In genomic region chr12:93825926-93826599, GRCh38 we compare ENCODE assay signal across 14 cellular contexts.
DNase-seq lines count a peak whose midpoint lies in the region; ATAC-seq and TF ChIP-seq lines count a peak whose summit lies in the region.
"Had no signal": no experiment of that assay in that cellular context is flagged by ENCODE, and none has a peak within 500 bp of the region (broad histone marks: within the 10 kb centered on the region; RNA-seq: fewer than 3 reads in every experiment).

No MANE protein-coding gene starts in this region.

- no peak overlapping the region for H3K4ac ChIP-seq in mesenchymal stem cell (ENCODE audit: low read depth in 1 of 2, low read length in 2 of 2)

- no peak overlapping the region for H2BK12ac ChIP-seq in mesenchymal stem cell (ENCODE audit: low read length in 2 of 2)

- CTCF ChIA-PET in OCI-LY7 (lab: Charles Lee; ENCODE audit: unreplicated experiment) = no interaction called here

- peaks cover under 1% of the 10 kb centered on the region for H3K79me1 ChIP-seq in mesenchymal stem cell (replicated peaks; ENCODE audit: low read length, poor library complexity, severe bottlenecking)

- H3K27me3 ChIP-seq in esophagus muscularis mucosa (no peaks in the 10 kb centered on the region), mesenchymal stem cell (ENCODE audit: control insufficient read depth in 1 of 2, insufficient read depth in 1 of 2, low read length in 2 of 2) (no peaks in the 10 kb centered on the region), tibial nerve (no peaks in the 10 kb centered on the region)
- H3K27me3 ChIP-seq: brain microvascular endothelial cell had no signal

- H3K36me3 Mint-ChIP-seq in stimulated activated effector memory CD8-positive, alpha-beta T cell treated with anti-CD3 and anti-CD28 coated beads, Interleukin-12 subunit alpha, Interleukin-12 subunit beta, amount 100 ng/mL, for 72 hours = no peaks in the 10 kb centered on the region

- H4K8ac ChIP-seq in mesenchymal stem cell (ENCODE audit: low read length) = no peak overlapping the region

- 27% methylated on average over 6 of the region's 6 CpGs for WGBS in esophagus muscularis mucosa
- WGBS in mesenchymal stem cell = 85% methylated on average over 5 of the region's 6 CpGs
- WGBS in tibial nerve, 2 donors = 12 to 17% methylated on average over 6 of the region's 6 CpGs

- no peak for TF ChIP-seq CTCF in LNCaP clone FGC (IDR thresholded peaks at IDR 0.05; ENCODE audit: control insufficient read depth, extremely low read depth, insufficient read depth)
- no peak for TF ChIP-seq CTCF in esophagus muscularis mucosa (IDR thresholded peaks at IDR 0.05)
- TF ChIP-seq CTCF in tibial nerve (IDR thresholded peaks at IDR 0.05) = no peak
- no peak for TF ChIP-seq CTCF in OCI-LY7 (conservative IDR thresholded peaks at IDR 0.05; ENCODE audit: low read length)

- DNase-seq in LNCaP clone FGC (ENCODE audit: low read depth) (peak; percentile 58), esophagus muscularis mucosa (ENCODE audit: extremely low spot score) (no peak), mesenchymal stem cell (no peak), tibial nerve (ENCODE audit: low spot score in 2 of 2) (no peak), OCI-LY7 (ENCODE audit: low spot score) (no peak)
- no peak for DNase-seq in activated T-cell treated with anti-CD3 and anti-CD28 coated beads, Interleukin-2, amount 50 U/mL, for 48 hours
- no peak for DNase-seq in stimulated activated effector memory CD8-positive, alpha-beta T cell treated with anti-CD3 and anti-CD28 coated beads, Interleukin-12 subunit alpha, Interleukin-12 subunit beta, amount 100 ng/mL, for 72 hours (ENCODE audit: low spot score in 2 of 2)
- DNase-seq: activated CD4-positive, alpha-beta T cell treated with anti-CD3 and anti-CD28 coated beads, Interleukin-2, amount 10 ng/mL, durations not matched to agents 24 days and 14 days; brain microvascular endothelial cell; Calu3; KG1; NCI-H2081; T-cell had no signal

- TF ChIP-seq EP300 in esophagus muscularis mucosa (IDR thresholded peaks at IDR 0.05) (no peak), tibial nerve (IDR thresholded peaks at IDR 0.05) (peak; percentile 11 to 18)

- no peak overlapping the region for H2BK5ac ChIP-seq in mesenchymal stem cell (ENCODE audit: low read depth, low read length, poor library complexity, severe bottlenecking)

- H4K20me1 ChIP-seq in OCI-LY7 (ENCODE audit: insufficient read depth, low read length) = no peaks in the 10 kb centered on the region

- no peak overlapping the region for H3K4me3 Mint-ChIP-seq in stimulated activated effector memory CD8-positive, alpha-beta T cell treated with anti-CD3 and anti-CD28 coated beads, Interleukin-12 subunit alpha, Interleukin-12 subunit beta, amount 100 ng/mL, for 72 hours
- H3K4me3 Mint-ChIP-seq: activated CD4-positive, alpha-beta T cell treated with anti-CD3 and anti-CD28 coated beads, Interleukin-2, amount 10 ng/mL, durations not matched to agents 24 days and 14 days; activated T-helper 17 cell treated with anti-CD3 and anti-CD28 coated beads, Interleukin-2, amount 50 U/mL, for 72 hours; T-cell had no signal

- H3K9me2 ChIP-seq in OCI-LY7 (ENCODE audit: insufficient read depth, low read length) = no peaks in the 10 kb centered on the region; the same call in 1 of the 2 replicates

- no peaks in the 10 kb centered on the region for H3K79me2 ChIP-seq in OCI-LY7 (ENCODE audit: insufficient read depth, low read depth, low read length)

- no peak overlapping the region for H2AK5ac ChIP-seq in mesenchymal stem cell (ENCODE audit: low read length, severe bottlenecking)

- H2AFZ ChIP-seq in mesenchymal stem cell (ENCODE audit: low read depth, low read length) (no peak overlapping the region), OCI-LY7 (ENCODE audit: low read length) (no peak overlapping the region)

- no peak overlapping the region for H3K18ac ChIP-seq in mesenchymal stem cell (ENCODE audit: low read depth in 1 of 2, low read length in 2 of 2)

- no peak overlapping the region for H3K14ac ChIP-seq in mesenchymal stem cell (ENCODE audit: low read length in 2 of 2)

- H3K4me3 ChIP-seq in LNCaP clone FGC (ENCODE audit: low read depth, low read length) (no peak overlapping the region), esophagus muscularis mucosa (peak overlapping the region in 3 of 4 donors; percentile 0 to 16 (median 11)), mesenchymal stem cell (ENCODE audit: insufficient read depth in 1 of 2, low read depth in 1 of 2, low read length in 2 of 2) (peak overlapping the region in 1 of 2 experiments; percentile 5), tibial nerve (no peak overlapping the region), OCI-LY7 (ENCODE audit: low read depth, low read length, poor library complexity, severe bottlenecking) (no peak overlapping the region)

- TF ChIP-seq POLR2A in esophagus muscularis mucosa (IDR thresholded peaks at IDR 0.05; ENCODE audit: low read depth) (no peak), tibial nerve (IDR thresholded peaks at IDR 0.05) (no peak)

- no peak overlapping the region for H2BK15ac ChIP-seq in mesenchymal stem cell (ENCODE audit: low read depth, poor library complexity, severe bottlenecking)

- H3K23ac ChIP-seq in mesenchymal stem cell (ENCODE audit: low read length in 2 of 2) = no peak overlapping the region

- H3K9me3 ChIP-seq in esophagus muscularis mucosa = no peaks in the 10 kb centered on the region
- no peaks in the 10 kb centered on the region for H3K9me3 ChIP-seq in mesenchymal stem cell (ENCODE audit: control insufficient read depth, low read length)
- H3K9me3 ChIP-seq in tibial nerve = no peaks in the 10 kb centered on the region
- no peaks in the 10 kb centered on the region for H3K9me3 ChIP-seq in OCI-LY7 (ENCODE audit: low read length)

- POLR2A ChIA-PET in OCI-LY7 (lab: Charles Lee) = interaction anchor here (0.6 kb wide), 1 partner anchor 245 kb away, joined by 9 read pairs; no protein-coding TSS in a partner anchor

- H3K27ac ChIP-seq in esophagus muscularis mucosa (replicated peaks in 1 of 4) (peak overlapping the region; percentile 56 to 74 (median 68)), mesenchymal stem cell (ENCODE audit: low read length, poor library complexity, severe bottlenecking) (no peak overlapping the region), tibial nerve (peak overlapping the region in 3 of 4 donors; percentile 8 to 59 (median 54)), OCI-LY7 (ENCODE audit: low read depth, low read length, poor library complexity, severe bottlenecking) (no peak overlapping the region)
- H3K27ac ChIP-seq: brain microvascular endothelial cell had no signal

- no peak for ATAC-seq in stimulated activated effector memory CD8-positive, alpha-beta T cell treated with anti-CD3 and anti-CD28 coated beads, Interleukin-12 subunit alpha, Interleukin-12 subunit beta, amount 100 ng/mL, for 72 hours
- ATAC-seq: activated T-helper 17 cell treated with anti-CD3 and anti-CD28 coated beads, Interleukin-2, amount 50 U/mL, for 72 hours; T-cell had no signal

- H3K9me3 Mint-ChIP-seq in stimulated activated effector memory CD8-positive, alpha-beta T cell treated with anti-CD3 and anti-CD28 coated beads, Interleukin-12 subunit alpha, Interleukin-12 subunit beta, amount 100 ng/mL, for 72 hours = no peaks in the 10 kb centered on the region
- H3K9me3 Mint-ChIP-seq: activated T-helper 17 cell treated with anti-CD3 and anti-CD28 coated beads, Interleukin-2, amount 50 U/mL, for 72 hours; T-cell had no signal

- H3K4me2 ChIP-seq in mesenchymal stem cell (ENCODE audit: low read length, poor library complexity, severe bottlenecking) (no peak overlapping the region), OCI-LY7 (ENCODE audit: low read length) (no peak overlapping the region)

- intact Hi-C loops in esophagus muscularis mucosa (cut with DNase I) = loop anchor here (5.0 kb wide), 1 partner anchor 49 kb away; no protein-coding TSS in a partner anchor
- intact Hi-C loops in OCI-LY7 (cut with micrococcal nuclease; ENCODE audit: unreplicated experiment) = no loop called here

- no peak overlapping the region for H2BK120ac ChIP-seq in mesenchymal stem cell (ENCODE audit: low read depth, low read length)

- no peaks in the 10 kb centered on the region for H3K4me1 Mint-ChIP-seq in stimulated activated effector memory CD8-positive, alpha-beta T cell treated with anti-CD3 and anti-CD28 coated beads, Interleukin-12 subunit alpha, Interleukin-12 subunit beta, amount 100 ng/mL, for 72 hours

- H3K4me1 ChIP-seq in esophagus muscularis mucosa = peaks cover 37 to 71% (median 51%) of the 10 kb centered on the region in 4 donors
- no peaks in the 10 kb centered on the region for H3K4me1 ChIP-seq in mesenchymal stem cell (ENCODE audit: control insufficient read depth, insufficient read depth, low read depth, low read length)
- peaks cover 0 to 71% (median 28%) of the 10 kb centered on the region in 4 donors for H3K4me1 ChIP-seq in tibial nerve
- no peaks in the 10 kb centered on the region for H3K4me1 ChIP-seq in OCI-LY7 (ENCODE audit: insufficient read depth, low read length, poor library complexity, severe bottlenecking)

- peak overlapping the region; percentile 6 for H3K9ac ChIP-seq in mesenchymal stem cell (ENCODE audit: low read length)

- H4K91ac ChIP-seq in mesenchymal stem cell (ENCODE audit: low read length) = no peak overlapping the region

- no TSS peak for BruUV-seq in OCI-LY7 (replicated peaks; lab: Mats Ljungman, UMichigan)

- H3K36me3 ChIP-seq in esophagus muscularis mucosa = no peaks in the 10 kb centered on the region
- no peaks in the 10 kb centered on the region for H3K36me3 ChIP-seq in mesenchymal stem cell (ENCODE audit: control insufficient read depth in 1 of 2, insufficient read depth in 2 of 2, low read depth in 1 of 2, low read length in 2 of 2)
- H3K36me3 ChIP-seq in tibial nerve = no peaks in the 10 kb centered on the region
- no peaks in the 10 kb centered on the region for H3K36me3 ChIP-seq in OCI-LY7 (ENCODE audit: insufficient read depth, low read length)
- H3K36me3 ChIP-seq: brain microvascular endothelial cell had no signal

- no peak overlapping the region for H3K27ac Mint-ChIP-seq in stimulated activated effector memory CD8-positive, alpha-beta T cell treated with anti-CD3 and anti-CD28 coated beads, Interleukin-12 subunit alpha, Interleukin-12 subunit beta, amount 100 ng/mL, for 72 hours
- H3K27ac Mint-ChIP-seq: activated CD4-positive, alpha-beta T cell treated with anti-CD3 and anti-CD28 coated beads, Interleukin-2, amount 10 ng/mL, durations not matched to agents 24 days and 14 days; activated T-helper 17 cell treated with anti-CD3 and anti-CD28 coated beads, Interleukin-2, amount 50 U/mL, for 72 hours; T-cell had no signal

Comparison
In these comparisons a context has a peak if more than half of its experiments do, and no peak if none do; other contexts are left out.
1. H3K4me3 ChIP-seq: peak in esophagus muscularis mucosa (3 of 4); none in LNCaP clone FGC (single experiment), tibial nerve (0 of 4) and OCI-LY7 (single experiment).
2. H3K27ac ChIP-seq: peak in esophagus muscularis mucosa (4 of 4) and tibial nerve (3 of 4); none in mesenchymal stem cell (single experiment) and OCI-LY7 (single experiment).